8 cellular contexts compared by ENCODE assay signal in the genomic region with DNA sequence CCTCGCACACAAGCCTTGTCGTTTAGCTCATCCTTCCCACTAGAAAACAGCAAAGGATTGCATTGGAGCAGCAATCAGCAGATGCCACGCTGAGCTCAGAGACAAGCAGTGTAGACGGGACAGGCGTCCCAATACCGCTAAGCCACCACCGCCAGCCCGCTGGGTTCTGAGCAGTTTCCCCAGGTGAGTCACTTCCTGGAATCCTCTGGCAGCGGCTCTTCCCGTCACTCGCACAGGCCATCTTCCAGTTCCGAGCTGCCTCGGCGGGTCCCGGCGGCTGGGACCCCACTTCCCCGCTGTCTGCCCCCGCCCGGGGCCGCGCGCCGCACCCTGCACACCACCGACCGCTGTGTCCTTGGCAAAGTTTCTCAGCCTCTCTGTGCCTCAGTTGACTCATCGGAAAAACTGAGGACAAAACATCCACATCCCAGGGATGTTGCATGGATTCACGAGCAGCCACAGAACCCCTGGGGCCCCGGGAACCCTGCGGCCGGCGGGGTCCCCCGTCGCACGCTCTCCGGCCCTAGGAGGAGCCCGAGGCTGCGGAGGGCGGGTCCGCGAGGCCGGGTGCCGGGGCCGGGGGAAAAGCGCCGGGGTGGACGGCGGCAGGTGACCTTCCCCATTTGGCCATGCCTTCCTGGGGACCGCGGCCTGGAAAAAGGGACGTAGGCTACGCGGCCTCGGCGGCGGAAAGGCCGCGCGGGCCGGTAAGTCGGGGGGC. TPM values are rescaled to one million over a fixed set of nuclear protein-coding genes. Genes with fewer than 3 reads are reported as not detected.
DNase-seq lines count a peak whose midpoint lies in the region; ATAC-seq and TF ChIP-seq lines count a peak whose summit lies in the region.

No MANE protein-coding gene starts in this region.

- TF ChIP-seq POLR2A in tibial nerve (IDR thresholded peaks at IDR 0.05) = no peak

- H3K4ac ChIP-seq in trophoblast cell (ENCODE audit: low read depth, low read length) = peak overlapping the region; percentile 74

- H2AFZ ChIP-seq in trophoblast cell (ENCODE audit: insufficient read depth, low read length, poor library complexity) = peak overlapping the region; percentile 87

- H2BK12ac ChIP-seq in trophoblast cell (ENCODE audit: low read length) = no peak overlapping the region

- no CpG with 5 or more reads among the region's 60 CpGs for WGBS in trophoblast cell (ENCODE audit: extremely low coverage, insufficient coverage, insufficient read length)
- 1% methylated on average over 26 to 38 of the region's 60 CpGs for WGBS in tibial nerve, 2 donors

- peaks cover 8% of the 10 kb centered on the region for H3K79me2 ChIP-seq in trophoblast cell (ENCODE audit: control insufficient read depth, insufficient read depth, low read length, poor library complexity)

- peaks cover 5 to 8% of the 10 kb centered on the region in 2 experiments for H3K36me3 ChIP-seq in trophoblast cell (ENCODE audit: control insufficient read depth in 1 of 2, insufficient read depth in 2 of 2, low read length in 2 of 2)
- peaks cover 0 to 16% (median 0%) of the 10 kb centered on the region in 3 donors for H3K36me3 ChIP-seq in tibial nerve

- H3K4me1 ChIP-seq in trophoblast cell (ENCODE audit: control insufficient read depth in 1 of 2, insufficient read depth in 2 of 2, low read length in 2 of 2) = no peaks in the 10 kb centered on the region
- H3K4me1 ChIP-seq in tibial nerve = peaks cover 0 to 38% (median 9%) of the 10 kb centered on the region in 4 donors

- H4K91ac ChIP-seq in trophoblast cell (ENCODE audit: low read depth, low read length) = peak overlapping the region; percentile 54

- TF ChIP-seq EP300 in tibial nerve (IDR thresholded peaks at IDR 0.05) = no peak

- H3K23ac ChIP-seq in trophoblast cell (ENCODE audit: low read length) = no peak overlapping the region

- intact Hi-C loops in head of caudate nucleus (cut with DNase I) = loop anchor here (5.0 kb wide), 1 partner anchor 44 kb away; no protein-coding TSS in a partner anchor

- peak overlapping the region; percentile 56 for H3K4me2 ChIP-seq in trophoblast cell (ENCODE audit: low read length)

- peak; percentile 27 for ATAC-seq in GM19328 (IDR thresholded peaks at IDR 0.05; ENCODE audit: unreplicated experiment)
- peak; percentile 16 for ATAC-seq in HG03457 (IDR thresholded peaks at IDR 0.05; ENCODE audit: unreplicated experiment)

- DNase-seq in SHP77 (lab: John Stamatoyannopoulos, UW) (peak; percentile 37 to 57), head of caudate nucleus (peak; percentile 7 to 84 (median 54)), trophoblast cell (peak; percentile 75 to 77), tibial nerve (ENCODE audit: low spot score in 2 of 2) (peak in 1 of 2 donors; percentile 29)
- DNase-seq in activated naive CD4-positive, alpha-beta T cell treated with anti-CD3 and anti-CD28 coated beads, Interleukin-2, amount 50 U/mL, for 16 hours = peak; percentile 66

- peak overlapping the region; percentile 91 for H3K9ac ChIP-seq in trophoblast cell (ENCODE audit: low read length)

- H3K27me3 ChIP-seq in trophoblast cell (ENCODE audit: insufficient read depth, low read length) = no peaks in the 10 kb centered on the region
- H3K27me3 ChIP-seq in tibial nerve = no peaks in the 10 kb centered on the region

- peak overlapping the region; percentile 91 for H3K14ac ChIP-seq in trophoblast cell (ENCODE audit: low read length)

- H4K12ac ChIP-seq in trophoblast cell (ENCODE audit: low read depth, low read length) = peak overlapping the region; percentile 52

- peak overlapping the region; percentile 90 for H3K4me3 ChIP-seq in trophoblast cell (ENCODE audit: low read depth, low read length)
- H3K4me3 ChIP-seq in tibial nerve = peak overlapping the region; percentile 60 to 99 (median 93)

- H4K8ac ChIP-seq in trophoblast cell (ENCODE audit: low read depth, low read length) = peak overlapping the region; percentile 82

- peaks cover 1% of the 10 kb centered on the region for H3K9me3 ChIP-seq in trophoblast cell (ENCODE audit: insufficient read depth, low read depth, low read length)
- no peaks in the 10 kb centered on the region for H3K9me3 ChIP-seq in tibial nerve

- peaks cover 11% of the 10 kb centered on the region for H3K79me1 ChIP-seq in trophoblast cell (ENCODE audit: low read length)

- no peak for TF ChIP-seq CTCF in C4-2B (conservative IDR thresholded peaks at IDR 0.05)
- TF ChIP-seq CTCF in tibial nerve (IDR thresholded peaks at IDR 0.05) = no peak

- H2BK5ac ChIP-seq in trophoblast cell (ENCODE audit: low read depth, low read length, poor library complexity) = peak overlapping the region; percentile 68

- H2BK120ac ChIP-seq in trophoblast cell (ENCODE audit: insufficient read depth, low read length, poor library complexity) = peak overlapping the region; percentile 79

- peak overlapping the region; percentile 78 for H3K27ac ChIP-seq in C4-2B
- peak overlapping the region; percentile 99 for H3K27ac ChIP-seq in trophoblast cell (ENCODE audit: low read depth, low read length)
- H3K27ac ChIP-seq in tibial nerve = peak overlapping the region; percentile 92 to 98 (median 96)

- peak overlapping the region; percentile 77 for H2AK5ac ChIP-seq in trophoblast cell (ENCODE audit: low read length)

- peak overlapping the region; percentile 90 for H3K18ac ChIP-seq in trophoblast cell (ENCODE audit: low read length)

RNA-seq across cellular contexts. Expression of gene KDSR, which starts 0.6 kb away (rescaled TPM):
- polyA plus RNA-seq in trophoblast cell (2013) = 24.9 and 25.3 TPM in 2 replicates
- total RNA-seq in tibial nerve = 10 to 100 TPM; 44.1 to 62.4 (median 54.8) TPM

RNA-seq across cellular contexts. Expression of gene BCL2, which starts 46.9 kb away (rescaled TPM):
- 5.8 and 6.5 TPM in 2 replicates for polyA plus RNA-seq in trophoblast cell (2013)
- total RNA-seq in tibial nerve = 10 to 100 TPM; 54.7 to 79.1 (median 67.0) TPM

RNA-seq across cellular contexts. Expression of gene VPS4B, which starts 55.8 kb away (rescaled TPM):
- polyA plus RNA-seq in trophoblast cell (2013) = 61.9 and 62.4 TPM in 2 replicates
- total RNA-seq in tibial nerve = 10 to 100 TPM; 33.4 to 43.2 (median 36.2) TPM
